Comparison of ENCODE assay signal across 28 cellular contexts in the genomic region with DNA sequence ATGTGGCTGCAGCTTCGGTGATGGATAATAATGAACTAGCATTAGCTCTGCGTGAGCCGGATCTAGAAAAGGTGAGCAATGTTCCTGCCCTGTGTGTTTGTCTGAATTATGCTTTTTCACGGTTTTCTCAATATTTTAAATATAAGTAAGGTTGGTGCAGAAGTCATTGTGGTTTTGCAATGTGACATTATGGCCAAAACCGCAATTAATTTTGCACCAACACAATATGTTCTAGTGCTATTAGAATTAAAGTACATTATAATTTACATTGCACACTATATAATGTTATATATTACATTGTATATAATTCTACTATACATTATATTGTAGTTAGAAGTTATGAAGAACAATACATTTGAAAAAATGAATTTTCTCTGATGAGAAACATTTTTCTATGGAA.
"Had no signal": no experiment of that assay in that cellular context is flagged by ENCODE, and none has a peak within 500 bp of the region (broad histone marks: within the 10 kb centered on the region; RNA-seq: fewer than 3 reads in every experiment).

No MANE protein-coding gene starts in this region.

- H3K4me3 ChIP-seq: colonic mucosa, coronary artery, dorsolateral prefrontal cortex, esophagus muscularis mucosa, esophagus squamous epithelium, gastrocnemius medialis, gastroesophageal sphincter, heart left ventricle, heart right ventricle had no signal

- H3K9me3 ChIP-seq: colonic mucosa, esophagus muscularis mucosa, esophagus squamous epithelium, gastrocnemius medialis, gastroesophageal sphincter, heart left ventricle, heart right ventricle had no signal

- H3K4me1 ChIP-seq: colonic mucosa, esophagus squamous epithelium, foreskin keratinocyte, gastrocnemius medialis, gastroesophageal sphincter had no signal

- FAIRE-seq: colon, endometrium, endothelial cell of umbilical vein, frontal cortex had no signal

- ATAC-seq: effector memory CD8-positive, alpha-beta T cell; esophagus mucosa; foreskin keratinocyte; gastrocnemius medialis; gastroesophageal sphincter had no signal

- H3K27ac ChIP-seq: colonic mucosa, coronary artery, dorsolateral prefrontal cortex, epithelial cell of prostate, esophagus muscularis mucosa, esophagus squamous epithelium, foreskin keratinocyte, gastrocnemius medialis, gastroesophageal sphincter, heart left ventricle, heart right ventricle had no signal

- DNase-seq: colonic mucosa; cortex of kidney; dermis blood vessel endothelial cell; dorsolateral prefrontal cortex; effector CD4-positive, alpha-beta T cell; effector CD8-positive, alpha-beta T cell; effector memory CD4-positive, alpha-beta T cell; effector memory CD8-positive, alpha-beta T cell; endodermal cell; erythroblast; esophagus squamous epithelium; foreskin fibroblast; foreskin keratinocyte; foreskin melanocyte; gastrocnemius medialis; glutamatergic neuron; head of caudate nucleus; heart left ventricle; heart right ventricle had no signal

- H3K36me3 ChIP-seq: colonic mucosa, esophagus squamous epithelium, gastrocnemius medialis had no signal

- H3K27me3 ChIP-seq: colonic mucosa, dorsolateral prefrontal cortex, esophagus muscularis mucosa, esophagus squamous epithelium, foreskin keratinocyte, gastrocnemius medialis, gastroesophageal sphincter, heart left ventricle, heart right ventricle had no signal
